Comparison of ENCODE assay signal across 17 cellular contexts in the genomic region with DNA sequence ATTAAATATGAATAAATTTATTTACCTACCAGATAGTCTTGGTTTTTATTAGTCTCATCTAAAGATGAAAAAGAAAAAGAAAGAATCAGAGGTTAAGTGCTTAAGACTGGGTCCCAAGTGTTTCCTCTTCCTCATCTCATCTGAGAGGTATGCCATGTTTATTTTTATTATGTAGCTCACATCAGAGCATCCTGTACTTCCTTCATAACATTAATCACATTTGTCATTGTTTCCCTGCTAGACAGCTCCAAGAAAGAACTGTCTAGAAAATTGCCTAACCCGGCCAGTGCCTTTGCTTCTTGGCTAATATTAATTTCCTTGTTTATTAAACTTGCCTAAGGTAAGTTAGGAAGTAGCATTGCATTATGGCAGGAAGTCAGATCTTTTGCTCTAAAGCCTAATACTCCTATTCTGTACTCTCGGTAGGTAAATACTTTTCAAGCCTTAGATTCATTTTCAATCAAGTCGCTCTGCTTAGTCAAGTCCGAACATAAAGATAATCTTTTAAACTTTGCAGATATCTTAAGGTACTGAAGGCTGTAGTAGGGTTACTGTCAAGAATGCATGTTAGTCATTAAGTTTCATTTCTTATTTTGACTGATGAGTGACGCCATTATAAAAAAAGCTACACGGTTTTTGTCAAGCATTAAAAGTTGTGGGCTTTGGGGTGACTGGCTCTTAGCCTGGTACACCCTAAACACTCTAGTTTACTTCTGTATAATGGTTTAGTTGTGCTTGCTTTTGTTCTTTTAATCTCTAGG. TPM values are rescaled to one million over a fixed set of nuclear protein-coding genes. Genes with fewer than 3 reads are reported as not detected.
A peak's percentile ranks its signal among the peaks of the same experiment; 100 is the strongest.
DNase-seq lines count a peak whose midpoint lies in the region; ATAC-seq, FAIRE-seq and TF ChIP-seq lines count a peak whose summit lies in the region.
"Had no signal": no experiment of that assay in that cellular context is flagged by ENCODE, and none has a peak within 500 bp of the region (broad histone marks: within the 10 kb centered on the region; RNA-seq: fewer than 3 reads in every experiment).

No MANE protein-coding gene starts in this region.

- peaks cover 18 to 29% of the 10 kb centered on the region in 2 donors for H3K36me3 Mint-ChIP-seq in activated naive CD4-positive, alpha-beta T cell treated with anti-CD3 and anti-CD28 coated beads, Interleukin-2, amount 50 U/mL, for 72 hours

- ATAC-seq in activated naive CD4-positive, alpha-beta T cell treated with anti-CD3 and anti-CD28 coated beads, Interleukin-2, amount 50 U/mL, for 72 hours, result peak; percentile 96 to 98
- ATAC-seq in GM19395 (IDR thresholded peaks at IDR 0.05; ENCODE audit: unreplicated experiment) (no peak), HG03342 (IDR thresholded peaks at IDR 0.05; ENCODE audit: unreplicated experiment) (no peak)
- ATAC-seq: gastrocnemius medialis; left cardiac atrium; naive thymus-derived CD8-positive, alpha-beta T cell had no signal

- TF ChIP-seq CTCF in GM20000 (IDR thresholded peaks at IDR 0.05; ENCODE audit: extremely low read depth, missing control alignments), result no peak

- DNase-seq in activated CD4-positive, alpha-beta T cell treated with anti-CD3 and anti-CD28 coated beads for 48 hours, result peak; percentile 23
- no peak for DNase-seq in activated CD4-positive, alpha-beta T cell treated with anti-CD3 and anti-CD28 coated beads for 1 hour
- DNase-seq in GM20000 (ENCODE audit: low spot score), result peak; percentile 11
- DNase-seq in activated naive CD4-positive, alpha-beta T cell treated with anti-CD3 and anti-CD28 coated beads, Interleukin-2, amount 50 U/mL, for 72 hours (ENCODE audit: low spot score in 2 of 2), result no peak
- DNase-seq in H54 (ENCODE audit: insufficient read length, low spot score), result no peak
- DNase-seq: gastrocnemius medialis; left cardiac atrium; naive thymus-derived CD8-positive, alpha-beta T cell; NCI-H1048; NCI-H510A; right lobe of liver; transverse colon had no signal

- peaks cover 0 to 9% of the 10 kb centered on the region in 2 donors for H3K9me3 Mint-ChIP-seq in activated naive CD4-positive, alpha-beta T cell treated with anti-CD3 and anti-CD28 coated beads, Interleukin-2, amount 50 U/mL, for 72 hours

- no peak for TF ChIP-seq POLR2A in H54 (IDR thresholded peaks at IDR 0.05; ENCODE audit: low read depth, low read length)

- peak; percentile 68 for FAIRE-seq in islet of Langerhans (lab: Jason Lieb, UNC)
- no peak for FAIRE-seq in H54 (lab: Jason Lieb, UNC)
- FAIRE-seq: A204.1, colon had no signal

- peak overlapping the region in 1 of 2 donors; percentile 29 for H3K27ac Mint-ChIP-seq in activated naive CD4-positive, alpha-beta T cell treated with anti-CD3 and anti-CD28 coated beads, Interleukin-2, amount 50 U/mL, for 72 hours

RNA-seq across cellular contexts. Expression of gene ZMYND11, which starts 47.4 kb away (rescaled TPM):
- 10 to 100 TPM in 1 of 2 donors, 1 to 10 TPM in 1; 6.0 to 14.8 TPM for total RNA-seq in activated naive CD4-positive, alpha-beta T cell treated with anti-CD3 and anti-CD28 coated beads, Interleukin-2, amount 50 U/mL, for 72 hours

Comparison
In these comparisons a context has a peak if more than half of its experiments do, and no peak if none do; other contexts are left out.
1. DNase-seq: peak in activated CD4-positive, alpha-beta T cell treated with anti-CD3 and anti-CD28 coated beads for 48 hours (single experiment) and GM20000 (single experiment); none in activated CD4-positive, alpha-beta T cell treated with anti-CD3 and anti-CD28 coated beads for 1 hour (single experiment), activated naive CD4-positive, alpha-beta T cell treated with anti-CD3 and anti-CD28 coated beads, Interleukin-2, amount 50 U/mL, for 72 hours (0 of 2) and H54 (single experiment).
2. ATAC-seq: peak in activated naive CD4-positive, alpha-beta T cell treated with anti-CD3 and anti-CD28 coated beads, Interleukin-2, amount 50 U/mL, for 72 hours (2 of 2); none in GM19395 (single experiment) and HG03342 (single experiment).